Comparison of ENCODE assay signal across 7 cellular contexts in the genomic region with DNA sequence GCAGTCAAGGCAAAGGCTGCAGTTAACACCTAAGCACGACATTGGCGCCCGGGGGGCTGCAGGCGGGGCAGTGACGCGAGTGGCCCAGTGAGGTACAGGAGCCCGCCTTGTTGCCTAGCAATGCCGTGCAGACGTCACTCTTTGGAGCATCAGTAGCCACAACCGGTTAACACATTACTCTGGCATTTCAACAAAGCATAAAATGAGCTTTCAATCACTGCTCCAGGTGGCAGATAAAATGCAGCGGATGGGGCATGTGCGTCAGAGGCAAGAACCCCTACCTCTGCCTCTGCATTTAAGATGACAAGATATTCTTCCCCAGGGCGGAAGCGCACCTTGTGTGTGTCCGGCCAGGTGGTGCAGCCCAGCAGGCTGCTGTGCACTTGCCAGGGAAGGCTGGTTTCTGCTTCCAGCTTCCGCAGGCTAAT.
DNase-seq lines count a peak whose midpoint lies in the region; ATAC-seq and FAIRE-seq lines count a peak whose summit lies in the region.

No MANE protein-coding gene starts in this region.

- no peak for ATAC-seq in HG03039 (IDR thresholded peaks at IDR 0.05; ENCODE audit: unreplicated experiment)

- DNase-seq in NCI-H1092 (lab: John Stamatoyannopoulos, UW) (peak; percentile 46), NCI-H2227 treated with DMSO at 0.1 percent for 48 hours (lab: John Stamatoyannopoulos, UW) (peak; percentile 79), cerebellar cortex (ENCODE audit: low spot score) (peak; percentile 96), renal cortical epithelial cell (ENCODE audit: low read depth) (peak; percentile 72), HT-29 (ENCODE audit: low spot score) (no peak), GM19239 (ENCODE audit: insufficient read length, low spot score) (no peak)

- FAIRE-seq in GM19239 (lab: Jason Lieb, UNC): no peak

Comparison
In these comparisons a context has a peak if more than half of its experiments do, and no peak if none do; other contexts are left out.
1. DNase-seq: peak in NCI-H1092 (single experiment), NCI-H2227 treated with DMSO at 0.1 percent for 48 hours (single experiment), cerebellar cortex (single experiment) and renal cortical epithelial cell (single experiment); none in HT-29 (single experiment) and GM19239 (single experiment).